Comparison of ENCODE assay signal across 12 cellular contexts in the genomic region with DNA sequence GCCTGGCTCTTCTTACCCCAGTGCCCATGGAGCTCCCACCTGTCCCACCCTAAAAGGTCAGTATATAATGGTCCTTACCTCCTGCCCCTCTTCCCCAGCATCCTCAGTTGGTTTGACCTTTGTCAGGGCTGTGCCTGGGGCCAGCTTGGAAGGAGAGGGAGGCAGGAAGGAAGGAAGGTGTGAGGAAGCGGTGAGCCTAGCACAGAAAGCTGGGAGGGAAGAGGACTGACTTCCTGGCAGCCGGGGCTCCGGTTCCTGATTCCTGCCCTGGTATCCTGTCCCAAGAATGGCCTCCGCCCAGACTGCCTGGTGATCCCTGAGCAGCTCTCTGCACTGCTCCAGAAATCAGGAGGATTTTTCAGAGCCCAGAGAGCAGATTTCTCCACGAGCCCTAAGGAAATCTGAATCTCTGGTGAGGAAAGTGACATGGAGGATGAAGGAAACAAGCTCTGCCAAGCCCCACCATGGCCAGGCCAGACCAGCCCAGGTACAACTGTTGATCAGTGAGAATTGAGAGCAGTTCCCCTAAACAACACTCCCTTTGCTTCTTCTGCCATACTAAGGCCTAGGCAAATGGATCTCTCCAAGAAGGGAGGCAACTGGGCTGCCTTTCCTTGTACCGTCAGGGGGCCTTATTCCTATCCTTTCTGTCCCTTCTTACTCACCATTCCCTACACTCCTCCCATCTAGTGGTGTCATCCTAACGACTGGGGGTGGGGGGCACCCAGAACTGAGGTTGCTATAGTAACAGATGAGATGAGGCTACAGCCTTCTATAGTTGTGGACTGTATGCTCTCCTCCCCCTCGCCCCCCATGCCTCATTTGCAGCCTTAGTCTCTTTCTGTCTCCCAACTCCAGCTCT. TPM values are rescaled to one million over a fixed set of nuclear protein-coding genes. Genes with fewer than 3 reads are reported as not detected.
DNase-seq lines count a peak whose midpoint lies in the region; ATAC-seq and TF ChIP-seq lines count a peak whose summit lies in the region.
"Had no signal": no experiment of that assay in that cellular context is flagged by ENCODE, and none has a peak within 500 bp of the region (broad histone marks: within the 10 kb centered on the region; RNA-seq: fewer than 3 reads in every experiment).

No MANE protein-coding gene starts in this region.

- in situ Hi-C loops in mammary epithelial cell (cut with MboI; ENCODE audit: low sequenced_read_pairs in 2 of 2), result no loop called here

- dilution Hi-C loops in mammary epithelial cell (cut with HindIII; ENCODE audit: low sequenced_read_pairs), result loop anchor here (25.0 kb wide), 1 partner anchor 271 kb away; a partner anchor contains a TSS

- peaks cover 76% of the 10 kb centered on the region for H3K79me2 ChIP-seq in mammary epithelial cell (ENCODE audit: insufficient read depth, low read length)

- WGBS in mammary epithelial cell (ENCODE audit: low coverage, missing lambda C conversion rate), result 84% methylated on average over 7 of the region's 8 CpGs

- H2AFZ ChIP-seq in mammary epithelial cell (ENCODE audit: low read depth, low read length), result no peak overlapping the region

- TF ChIP-seq CTCF in MCF 10A (IDR thresholded peaks at IDR 0.05; ENCODE audit: unreplicated experiment) (no peak), mammary epithelial cell (conservative IDR thresholded peaks at IDR 0.05 in 1 of 2, IDR thresholded peaks at IDR 0.05 in 1 of 2; ENCODE audit: extremely low read depth in 1 of 2, insufficient read depth in 1 of 2, low read depth in 1 of 2, low read length in 2 of 2) (no peak), breast epithelium (IDR thresholded peaks at IDR 0.05) (no peak), upper lobe of right lung (IDR thresholded peaks at IDR 0.05) (no peak)

- no peak for ATAC-seq in naive B cell (ENCODE audit: low read depth in 2 of 2)
- ATAC-seq in upper lobe of right lung, result no peak
- ATAC-seq in HG02678 (IDR thresholded peaks at IDR 0.05; ENCODE audit: unreplicated experiment), result no peak
- ATAC-seq in GM21737 (IDR thresholded peaks at IDR 0.05; ENCODE audit: unreplicated experiment), result no peak
- ATAC-seq: foreskin keratinocyte had no signal

- no peak overlapping the region for H3K27ac ChIP-seq in mammary epithelial cell (ENCODE audit: insufficient read depth, low read depth, low read length)
- peak overlapping the region; percentile 95 to 96 for H3K27ac ChIP-seq in breast epithelium
- peak overlapping the region; percentile 68 for H3K27ac ChIP-seq in upper lobe of right lung
- H3K27ac ChIP-seq: foreskin keratinocyte had no signal

- CTCF ChIA-PET in MCF 10A (lab: Yijun Ruan, JAX), result interaction anchor here (0.6 to 11.6 kb wide), 12 partner anchors 9 to 107 kb away, joined by 3 to 99 read pairs (median 5); no protein-coding TSS in a partner anchor
- CTCF ChIA-PET in mammary epithelial cell (lab: Charles Lee; ENCODE audit: low non-redundant PET), result interaction anchor here (0.5 kb wide), 1 partner anchor 12 kb away, joined by 3 read pairs; no protein-coding TSS in a partner anchor

- peaks cover 23% of the 10 kb centered on the region for H3K4me1 ChIP-seq in mammary epithelial cell (ENCODE audit: insufficient read depth, low read length)
- H3K4me1 ChIP-seq in breast epithelium, result peaks cover 14 to 26% of the 10 kb centered on the region in 2 donors
- peaks cover 55% of the 10 kb centered on the region for H3K4me1 ChIP-seq in upper lobe of right lung

- H3K36me3 ChIP-seq in mammary epithelial cell (ENCODE audit: insufficient read depth, low read length), result peaks cover 26% of the 10 kb centered on the region
- no peaks in the 10 kb centered on the region for H3K36me3 ChIP-seq in breast epithelium
- H3K36me3 ChIP-seq in upper lobe of right lung, result peaks cover 45% of the 10 kb centered on the region

- TF ChIP-seq POLR2A in breast epithelium (IDR thresholded peaks at IDR 0.05), result no peak

- H3K4me3 Mint-ChIP-seq in MCF 10A (ENCODE audit: unreplicated experiment) (no peak overlapping the region), naive B cell (peak overlapping the region in 3 of 8 donors; percentile 23 to 51 (median 25))

- BruUV-seq in MCF 10A (replicated peaks; lab: Mats Ljungman, UMichigan), result no TSS peak
- no TSS peak for BruUV-seq in mammary epithelial cell (replicated peaks; lab: Mats Ljungman, UMichigan)

- POLR2A ChIA-PET in MCF 10A (lab: Yijun Ruan, JAX), result interaction anchor here (0.9 to 4.7 kb wide), 7 partner anchors 10 to 111 kb away, joined by 3 to 29 read pairs (median 5); a partner anchor contains a TSS

- H3K27ac Mint-ChIP-seq in MCF 10A (ENCODE audit: low read depth, unreplicated experiment), result peak overlapping the region; percentile 20
- H3K27ac Mint-ChIP-seq in naive B cell, result peak overlapping the region; percentile 45 to 98 (median 77)

- no peak for DNase-seq in MCF 10A (ENCODE audit: unreplicated experiment)
- no peak for DNase-seq in mammary epithelial cell
- DNase-seq in breast epithelium (ENCODE audit: low spot score in 2 of 2), result no peak
- no peak for DNase-seq in naive B cell
- no peak for DNase-seq in upper lobe of right lung
- no peak for DNase-seq in NCI-H2029 (lab: John Stamatoyannopoulos, UW)
- DNase-seq: activated effector memory CD4-positive, alpha-beta T cell treated with Interleukin-2 at 50 U/mL for 16 hours; foreskin keratinocyte; NCI-H1092; SHP77 had no signal

- no peak overlapping the region for H3K4me2 ChIP-seq in mammary epithelial cell (ENCODE audit: insufficient read depth, low read depth, low read length)

- no peaks in the 10 kb centered on the region for H3K9me3 Mint-ChIP-seq in MCF 10A (ENCODE audit: unreplicated experiment)
- no peaks in the 10 kb centered on the region for H3K9me3 Mint-ChIP-seq in naive B cell

- peaks cover 25% of the 10 kb centered on the region for H3K4me1 Mint-ChIP-seq in MCF 10A (ENCODE audit: insufficient read depth, unreplicated experiment)
- peaks cover 36 to 64% (median 50%) of the 10 kb centered on the region in 3 donors for H3K4me1 Mint-ChIP-seq in naive B cell

- H3K36me3 Mint-ChIP-seq in MCF 10A (ENCODE audit: insufficient read depth, unreplicated experiment) (peaks cover 32% of the 10 kb centered on the region), naive B cell (peaks cover 6 to 8% of the 10 kb centered on the region in 2 donors)

- H3K9ac ChIP-seq in mammary epithelial cell (ENCODE audit: insufficient read depth, low read length), result no peak overlapping the region

- peaks cover 2% of the 10 kb centered on the region for H4K20me1 ChIP-seq in mammary epithelial cell (ENCODE audit: insufficient read depth, low read length)

- H3K4me3 ChIP-seq in mammary epithelial cell (replicated peaks in 1 of 3; ENCODE audit: insufficient read depth in 1 of 3, low read depth in 2 of 3, low read length in 3 of 3) (no peak overlapping the region), breast epithelium (peak overlapping the region in 1 of 3 donors; percentile 24), upper lobe of right lung (no peak overlapping the region)

- H3K27me3 ChIP-seq in mammary epithelial cell (ENCODE audit: insufficient read depth, low read length), result no peaks in the 10 kb centered on the region
- H3K27me3 ChIP-seq in breast epithelium, result no peaks in the 10 kb centered on the region
- no peaks in the 10 kb centered on the region for H3K27me3 ChIP-seq in upper lobe of right lung
- H3K27me3 ChIP-seq: foreskin keratinocyte had no signal

- H3K9me3 ChIP-seq in mammary epithelial cell (replicated peaks; ENCODE audit: insufficient read depth, low read length), result no peaks in the 10 kb centered on the region
- H3K9me3 ChIP-seq in breast epithelium, result no peaks in the 10 kb centered on the region
- H3K9me3 ChIP-seq in upper lobe of right lung, result no peaks in the 10 kb centered on the region

- intact Hi-C loops in MCF 10A (cut with micrococcal nuclease) (loop anchor here (5.0 kb wide), 1 partner anchor 44 kb away; no protein-coding TSS in a partner anchor), mammary epithelial cell (cut with micrococcal nuclease) (no loop called here), breast epithelium (cut with DNase I; ENCODE audit: low total_unique reads) (no loop called here), upper lobe of right lung (cut with DNase I) (no loop called here)

- no peaks in the 10 kb centered on the region for H3K27me3 Mint-ChIP-seq in MCF 10A (ENCODE audit: insufficient read depth, unreplicated experiment)
- no peaks in the 10 kb centered on the region for H3K27me3 Mint-ChIP-seq in naive B cell

RNA-seq across cellular contexts. Expression of a gene that starts 3.2 kb away (rescaled TPM):
- total RNA-seq in MCF 10A (2022), result 183 and 198 TPM in 2 replicates
- total RNA-seq in mammary epithelial cell, result 100 to 1,000 TPM; 132 to 206 TPM
- polyA plus RNA-seq in mammary epithelial cell, result 352 TPM
- polyA minus RNA-seq in mammary epithelial cell, result 207 TPM
- 100 to 1,000 TPM in 2 of 3 donors, 10 to 100 TPM in 1; 69.8 to 128 (median 127) TPM for total RNA-seq in breast epithelium
- polyA plus RNA-seq in naive B cell (ENCODE audit: low read depth in 6 of 6), result 10 to 100 TPM; 11.2 to 21.6 (median 14.4) TPM
- total RNA-seq in upper lobe of right lung, result 175 TPM

RNA-seq across cellular contexts. Expression of a gene that starts 18.0 kb away (rescaled TPM):
- total RNA-seq in MCF 10A (2022) (not detected in 2 replicates), mammary epithelial cell (not detected), breast epithelium (under 1 TPM in 1 of 3 donors, not detected in 2; 0.59 TPM), upper lobe of right lung (0.41 TPM)
- polyA plus RNA-seq in mammary epithelial cell (not detected), naive B cell (ENCODE audit: low read depth in 6 of 6) (not detected)
- not detected for polyA minus RNA-seq in mammary epithelial cell
- total RNA-seq: foreskin keratinocyte had no signal
- polyA plus RNA-seq: foreskin keratinocyte had no signal

RNA-seq across cellular contexts. Expression of a gene that starts 53.9 kb away (rescaled TPM):
- 181 and 208 TPM in 2 replicates for total RNA-seq in MCF 10A (2022)
- 10 to 100 TPM; 72.0 to 93.8 TPM for total RNA-seq in mammary epithelial cell
- polyA plus RNA-seq in mammary epithelial cell, result 48.2 TPM
- polyA minus RNA-seq in mammary epithelial cell, result 72.5 TPM
- total RNA-seq in breast epithelium, result 100 to 1,000 TPM; 161 to 195 (median 161) TPM
- 10 to 100 TPM; 39.1 to 61.5 (median 54.3) TPM for polyA plus RNA-seq in naive B cell (ENCODE audit: low read depth in 6 of 6)
- total RNA-seq in upper lobe of right lung, result 130 TPM

RNA-seq across cellular contexts. Expression of a gene that starts 57.0 kb away (rescaled TPM):
- total RNA-seq in MCF 10A (2022) (not detected in 2 replicates), mammary epithelial cell (under 1 TPM in 1 of 2 donors, not detected in 1; under 0.01 TPM), breast epithelium (1 to 10 TPM in 1 of 3 donors, not detected in 2; 4.5 TPM), upper lobe of right lung (0.96 TPM)
- polyA plus RNA-seq in mammary epithelial cell (not detected), naive B cell (ENCODE audit: low read depth in 6 of 6) (not detected)
- not detected for polyA minus RNA-seq in mammary epithelial cell
- total RNA-seq: foreskin keratinocyte had no signal
- polyA plus RNA-seq: foreskin keratinocyte had no signal
